ENCODE assay signal across 8 cellular contexts in genomic region chrX:10015711-10016515, GRCh38. TPM values are rescaled to one million over a fixed set of nuclear protein-coding genes. Genes with fewer than 3 reads are reported as not detected.
DNase-seq lines count a peak whose midpoint lies in the region; ATAC-seq and TF ChIP-seq lines count a peak whose summit lies in the region.

No MANE protein-coding gene starts in this region.

- ATAC-seq in HG02885 (IDR thresholded peaks at IDR 0.05; ENCODE audit: poor library complexity, unreplicated experiment) (peak; percentile 19), Right ventricle myocardium superior (ENCODE audit: poor library complexity) (peak; percentile 17), GM21576 (IDR thresholded peaks at IDR 0.05; ENCODE audit: unreplicated experiment) (no peak)

- H3K79me2 ChIP-seq in trophoblast cell (ENCODE audit: control insufficient read depth, insufficient read depth, low read length, poor library complexity) = peaks cover 15% of the 10 kb centered on the region

- no peaks in the 10 kb centered on the region for H3K9me3 ChIP-seq in trophoblast cell (ENCODE audit: insufficient read depth, low read depth, low read length)

- peaks cover 40% of the 10 kb centered on the region for H3K4me1 Mint-ChIP-seq in activated T-cell treated with anti-CD3 and anti-CD28 coated beads, Interleukin-2, amount 50 U/mL, for 24 hours (ENCODE audit: low read depth)

- DNase-seq in GM10266 (ENCODE audit: extremely low spot score) (peak; percentile 48), Right ventricle myocardium superior (peak; percentile 67), trophoblast cell (peak in 1 of 2 donors; percentile 34), NCI-H1694 (lab: John Stamatoyannopoulos, UW) (no peak), GDM1 (lab: John Stamatoyannopoulos, UW) (no peak)
- DNase-seq in activated T-cell treated with anti-CD3 and anti-CD28 coated beads, Interleukin-2, amount 50 U/mL, for 24 hours = no peak

- H3K23ac ChIP-seq in trophoblast cell (ENCODE audit: low read length) = no peak overlapping the region

- H3K36me3 ChIP-seq in trophoblast cell (ENCODE audit: control insufficient read depth in 1 of 2, insufficient read depth in 2 of 2, low read length in 2 of 2) = no peaks in the 10 kb centered on the region

- peaks cover 45% of the 10 kb centered on the region for H3K27me3 Mint-ChIP-seq in activated T-cell treated with anti-CD3 and anti-CD28 coated beads, Interleukin-2, amount 50 U/mL, for 24 hours

- peak overlapping the region; percentile 60 for H3K4me3 Mint-ChIP-seq in activated T-cell treated with anti-CD3 and anti-CD28 coated beads, Interleukin-2, amount 50 U/mL, for 24 hours

- no peak overlapping the region for H4K12ac ChIP-seq in trophoblast cell (ENCODE audit: low read depth, low read length)

- H3K9me3 Mint-ChIP-seq in activated T-cell treated with anti-CD3 and anti-CD28 coated beads, Interleukin-2, amount 50 U/mL, for 24 hours = no peaks in the 10 kb centered on the region

- H3K27ac Mint-ChIP-seq in activated T-cell treated with anti-CD3 and anti-CD28 coated beads, Interleukin-2, amount 50 U/mL, for 24 hours = peak overlapping the region; percentile 56

- no peaks in the 10 kb centered on the region for H3K36me3 Mint-ChIP-seq in activated T-cell treated with anti-CD3 and anti-CD28 coated beads, Interleukin-2, amount 50 U/mL, for 24 hours (ENCODE audit: low read depth)

- peak; percentile 26 for TF ChIP-seq CTCF in GM10266 (IDR thresholded peaks at IDR 0.05; ENCODE audit: control insufficient read depth, insufficient read depth, low read depth, missing control alignments)

- peak overlapping the region; percentile 88 for H3K4ac ChIP-seq in trophoblast cell (ENCODE audit: low read depth, low read length)

- peak overlapping the region; percentile 86 for H2BK120ac ChIP-seq in trophoblast cell (ENCODE audit: insufficient read depth, low read length, poor library complexity)

- WGBS in trophoblast cell (ENCODE audit: extremely low coverage, insufficient coverage, insufficient read length) = no CpG with 5 or more reads among the region's 88 CpGs

- H2BK5ac ChIP-seq in trophoblast cell (ENCODE audit: low read depth, low read length, poor library complexity) = peak overlapping the region; percentile 86

- H3K4me2 ChIP-seq in trophoblast cell (ENCODE audit: low read length) = peak overlapping the region; percentile 62

- H2BK12ac ChIP-seq in trophoblast cell (ENCODE audit: low read length) = peak overlapping the region; percentile 30

- peak overlapping the region; percentile 89 for H3K14ac ChIP-seq in trophoblast cell (ENCODE audit: low read length)

- H2AFZ ChIP-seq in trophoblast cell (ENCODE audit: insufficient read depth, low read length, poor library complexity) = peak overlapping the region; percentile 71

- H3K4me3 ChIP-seq in trophoblast cell (ENCODE audit: low read depth, low read length) = peak overlapping the region; percentile 80

- H4K91ac ChIP-seq in trophoblast cell (ENCODE audit: low read depth, low read length) = peak overlapping the region; percentile 85

- H3K18ac ChIP-seq in trophoblast cell (ENCODE audit: low read length) = peak overlapping the region; percentile 90

- peak overlapping the region; percentile 92 for H3K27ac ChIP-seq in trophoblast cell (ENCODE audit: low read depth, low read length)

- peaks cover 8 to 16% of the 10 kb centered on the region in 2 experiments for H3K4me1 ChIP-seq in trophoblast cell (ENCODE audit: control insufficient read depth in 1 of 2, insufficient read depth in 2 of 2, low read length in 2 of 2)

- peak overlapping the region; percentile 79 for H4K8ac ChIP-seq in trophoblast cell (ENCODE audit: low read depth, low read length)

- H3K9ac ChIP-seq in trophoblast cell (ENCODE audit: low read length) = peak overlapping the region; percentile 83

- peaks cover 16% of the 10 kb centered on the region for H3K79me1 ChIP-seq in trophoblast cell (ENCODE audit: low read length)

- no peaks in the 10 kb centered on the region for H3K27me3 ChIP-seq in trophoblast cell (ENCODE audit: insufficient read depth, low read length)

- intact Hi-C loops in Right ventricle myocardium superior (cut with DNase I) = loop anchor here (2.0 to 5.0 kb wide), 2 partner anchors 33 to 91 kb away; no protein-coding TSS in a partner anchor

- H2AK5ac ChIP-seq in trophoblast cell (ENCODE audit: low read length) = peak overlapping the region; percentile 54

RNA-seq across cellular contexts. Expression of gene CLDN34, which starts 48.8 kb away (rescaled TPM):
- total RNA-seq in Right ventricle myocardium superior = not detected
- polyA plus RNA-seq in trophoblast cell (2013) = 0.16 and 0.22 TPM in 2 replicates

Comparison
In these comparisons a context has a peak if more than half of its experiments do, and no peak if none do; other contexts are left out.
1. DNase-seq: peak in GM10266 (single experiment) and Right ventricle myocardium superior (single experiment); none in activated T-cell treated with anti-CD3 and anti-CD28 coated beads, Interleukin-2, amount 50 U/mL, for 24 hours (single experiment), NCI-H1694 (single experiment) and GDM1 (single experiment).